11 cellular contexts compared by ENCODE assay signal in the genomic region with DNA sequence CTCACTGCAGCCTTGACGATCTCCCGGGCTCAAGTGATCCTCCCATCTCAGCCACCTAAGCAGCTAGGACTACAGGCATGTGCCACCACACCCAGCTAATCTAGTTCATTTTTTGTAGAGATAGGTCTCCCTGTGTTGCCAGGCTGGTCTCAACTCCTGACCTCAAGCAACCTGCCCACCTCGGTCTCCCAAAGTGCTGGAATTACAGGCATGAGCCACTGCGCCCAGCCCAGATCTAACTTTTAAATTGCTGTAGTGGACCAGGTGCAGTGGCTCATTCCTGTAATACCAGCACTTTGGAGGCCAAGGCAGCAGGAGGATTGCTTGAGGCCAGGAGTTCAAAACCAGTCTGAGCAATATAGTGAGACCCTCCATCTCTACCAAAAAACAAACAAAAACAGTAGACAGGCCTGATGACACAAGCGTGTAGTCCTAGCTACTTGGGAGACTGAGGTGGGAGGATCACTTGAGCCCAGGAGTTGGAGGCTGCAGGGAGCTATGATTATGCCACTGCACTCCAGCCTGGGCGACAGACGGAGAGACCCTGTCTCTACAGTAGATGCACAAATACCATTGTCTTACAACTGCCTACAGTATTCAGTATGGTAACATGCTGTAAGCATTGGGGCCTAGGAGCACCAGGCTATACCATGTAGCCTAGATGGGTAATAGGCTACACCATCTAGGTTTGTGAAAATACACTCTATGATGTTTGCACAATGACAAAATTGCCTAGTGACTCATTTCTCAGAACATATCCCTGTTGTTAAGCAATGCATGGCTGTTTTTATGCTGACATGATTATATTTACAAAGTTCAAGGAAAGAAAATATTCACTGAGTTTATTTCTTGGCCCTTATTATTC. TPM values are rescaled to one million over a fixed set of nuclear protein-coding genes. Genes with fewer than 3 reads are reported as not detected.
A peak's percentile ranks its signal among the peaks of the same experiment; 100 is the strongest.
DNase-seq lines count a peak whose midpoint lies in the region; ATAC-seq and TF ChIP-seq lines count a peak whose summit lies in the region.
"Had no signal": no experiment of that assay in that cellular context is flagged by ENCODE, and none has a peak within 500 bp of the region (broad histone marks: within the 10 kb centered on the region; RNA-seq: fewer than 3 reads in every experiment).

No MANE protein-coding gene starts in this region.

- no peaks in the 10 kb centered on the region for H3K27me3 Mint-ChIP-seq in memory B cell

- no peaks in the 10 kb centered on the region for H3K36me3 ChIP-seq in gastrocnemius medialis

- H3K4me1 ChIP-seq in gastrocnemius medialis = peaks cover 2 to 6% of the 10 kb centered on the region in 2 donors

- intact Hi-C loops in gastrocnemius medialis (cut with DNase I; ENCODE audit: low total_unique reads) = loop anchor here (10.0 kb wide), 1 partner anchor 657 kb away; no protein-coding TSS in a partner anchor

- TF ChIP-seq POLR2A in NB4 (IDR thresholded peaks at IDR 0.05; ENCODE audit: extremely low read depth, insufficient read length) = no peak
- TF ChIP-seq POLR2A in gastrocnemius medialis (IDR thresholded peaks at IDR 0.05) = no peak

- H3K4me1 Mint-ChIP-seq in memory B cell = peaks cover 46% of the 10 kb centered on the region

- no peak overlapping the region for H3K27ac ChIP-seq in gastrocnemius medialis

- H3K4me3 Mint-ChIP-seq in memory B cell = peak overlapping the region; percentile 28
- H3K4me3 Mint-ChIP-seq: mesothelial cell of epicardium had no signal

- in situ Hi-C loops in astrocyte of the spinal cord (cut with HindIII; ENCODE audit: low sequenced_read_pairs) = no loop called here
- in situ Hi-C loops in gastrocnemius medialis (cut with MboI; ENCODE audit: low sequenced_read_pairs in 4 of 4) = loop anchor here in 1 of 4 donors (25.0 kb wide), 1 partner anchor 90 kb away; a partner anchor contains a TSS

- H3K36me3 Mint-ChIP-seq in memory B cell = peaks cover 2% of the 10 kb centered on the region
- H3K36me3 Mint-ChIP-seq: mesothelial cell of epicardium had no signal

- H3K4me3 ChIP-seq in NB4 (ENCODE audit: low read depth, low read length) (no peak overlapping the region), astrocyte of the spinal cord (ENCODE audit: low read depth, low read length) (no peak overlapping the region), gastrocnemius medialis (no peak overlapping the region)

- no peaks in the 10 kb centered on the region for H3K9me3 ChIP-seq in gastrocnemius medialis

- no peaks in the 10 kb centered on the region for H3K27me3 ChIP-seq in gastrocnemius medialis

- ATAC-seq in memory B cell (ENCODE audit: low read depth) = no peak
- ATAC-seq in gastrocnemius medialis = no peak
- no peak for ATAC-seq in HG03457 (IDR thresholded peaks at IDR 0.05; ENCODE audit: unreplicated experiment)
- no peak for ATAC-seq in HG02678 (IDR thresholded peaks at IDR 0.05; ENCODE audit: unreplicated experiment)

- no peak overlapping the region for H3K27ac Mint-ChIP-seq in memory B cell
- H3K27ac Mint-ChIP-seq: mesothelial cell of epicardium had no signal

- TF ChIP-seq CTCF in NB4 (IDR thresholded peaks at IDR 0.05; ENCODE audit: low read depth, low read length) (no peak), astrocyte of the spinal cord (IDR thresholded peaks at IDR 0.05; ENCODE audit: low read depth, low read length) (no peak), gastrocnemius medialis (IDR thresholded peaks at IDR 0.05 in 4 of 5, conservative IDR thresholded peaks at IDR 0.05 in 1 of 5) (no peak)

- H3K9me3 Mint-ChIP-seq in memory B cell = no peaks in the 10 kb centered on the region
- H3K9me3 Mint-ChIP-seq: mesothelial cell of epicardium had no signal

- peak; percentile 54 for DNase-seq in DMS53 treated with DMSO at 0.1 percent for 48 hours (lab: John Stamatoyannopoulos, UW; ENCODE audit: unreplicated experiment)
- peak; percentile 81 for DNase-seq in NB4 (ENCODE audit: low read depth)
- peak; percentile 17 for DNase-seq in astrocyte of the spinal cord (ENCODE audit: low read depth, low spot score)
- no peak for DNase-seq in memory B cell (ENCODE audit: low spot score in 2 of 2)
- no peak for DNase-seq in gastrocnemius medialis
- DNase-seq in NCI-H1694 (lab: John Stamatoyannopoulos, UW) = no peak
- DNase-seq: activated CD4-positive, alpha-beta T cell treated with anti-CD3 and anti-CD28 coated beads, Interleukin-2, amount 50 U/mL, for 4 hours; NCI-H526 had no signal

RNA-seq across cellular contexts. Expression of gene SIT1, which starts 1.5 kb away (rescaled TPM):
- not detected for total RNA-seq in gastrocnemius medialis
- total RNA-seq: mesothelial cell of epicardium had no signal

RNA-seq across cellular contexts. Expression of gene RMRP, which starts 5.6 kb away (rescaled TPM):
- total RNA-seq in gastrocnemius medialis = 100 to 1,000 TPM; 115 to 715 (median 367) TPM

RNA-seq across cellular contexts. Expression of gene CCDC107, which starts 5.9 kb away (rescaled TPM):
- 10 to 100 TPM; 21.9 to 45.3 (median 31.5) TPM for total RNA-seq in gastrocnemius medialis

RNA-seq across cellular contexts. Expression of gene ARHGEF39, which starts 12.8 kb away (rescaled TPM):
- total RNA-seq in gastrocnemius medialis = under 1 TPM in 2 of 4 donors, not detected in 2; 0.07 to 0.10 TPM

RNA-seq across cellular contexts. Expression of gene CA9, which starts 21.5 kb away (rescaled TPM):
- total RNA-seq in gastrocnemius medialis = not detected

Comparison
In these comparisons a context has a peak if more than half of its experiments do, and no peak if none do; other contexts are left out.
1. DNase-seq: peak in DMS53 treated with DMSO at 0.1 percent for 48 hours (single experiment), NB4 (single experiment) and astrocyte of the spinal cord (single experiment); none in memory B cell (0 of 2), gastrocnemius medialis (0 of 2) and NCI-H1694 (single experiment).